In the genomic region with DNA sequence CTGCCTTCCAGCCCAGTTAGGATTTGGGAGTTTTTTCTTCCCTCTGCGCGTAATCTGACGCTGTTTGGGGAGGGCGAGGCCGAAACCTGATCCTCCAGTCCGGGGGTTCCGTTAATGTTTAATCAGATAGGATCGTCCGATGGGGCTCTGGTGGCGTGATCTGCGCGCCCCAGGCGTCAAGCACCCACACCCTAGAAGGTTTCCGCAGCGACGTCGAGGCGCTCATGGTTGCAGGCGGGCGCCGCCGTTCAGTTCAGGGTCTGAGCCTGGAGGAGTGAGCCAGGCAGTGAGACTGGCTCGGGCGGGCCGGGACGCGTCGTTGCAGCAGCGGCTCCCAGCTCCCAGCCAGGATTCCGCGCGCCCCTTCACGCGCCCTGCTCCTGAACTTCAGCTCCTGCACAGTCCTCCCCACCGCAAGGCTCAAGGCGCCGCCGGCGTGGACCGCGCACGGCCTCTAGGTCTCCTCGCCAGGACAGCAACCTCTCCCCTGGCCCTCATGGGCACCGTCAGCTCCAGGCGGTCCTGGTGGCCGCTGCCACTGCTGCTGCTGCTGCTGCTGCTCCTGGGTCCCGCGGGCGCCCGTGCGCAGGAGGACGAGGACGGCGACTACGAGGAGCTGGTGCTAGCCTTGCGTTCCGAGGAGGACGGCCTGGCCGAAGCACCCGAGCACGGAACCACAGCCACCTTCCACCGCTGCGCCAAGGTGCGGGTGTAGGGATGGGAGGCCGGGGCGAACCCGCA, we compare ENCODE assay signal across 8 cellular contexts. TPM values are rescaled to one million over a fixed set of nuclear protein-coding genes. Genes with fewer than 3 reads are reported as not detected.
A peak's percentile ranks its signal among the peaks of the same experiment; 100 is the strongest.
DNase-seq lines count a peak whose midpoint lies in the region; TF ChIP-seq lines count a peak whose summit lies in the region.

A gene (plus strand): TSS at position 207 of the 741 bp plus-strand sequence. CDS start 290 bp downstream, at position 497.

- H3K36me3 Mint-ChIP-seq in activated CD4-positive, alpha-beta memory T cell treated with anti-CD3 and anti-CD28 coated beads for 36 hours = no peaks in the 10 kb centered on the region

- DNase-seq in ascending aorta (ENCODE audit: low spot score in 2 of 2) (no peak), NCI-H187 (lab: John Stamatoyannopoulos, UW) (no peak), spleen (no peak)
- no peak for DNase-seq in activated effector memory CD4-positive, alpha-beta T cell treated with Interleukin-2 at 50 U/mL for 16 hours
- no peak for DNase-seq in activated CD4-positive, alpha-beta memory T cell treated with anti-CD3 and anti-CD28 coated beads for 36 hours

- H3K9me3 Mint-ChIP-seq in activated CD4-positive, alpha-beta memory T cell treated with anti-CD3 and anti-CD28 coated beads for 36 hours = no peaks in the 10 kb centered on the region

- no peak within 1 kb of the TSS for H3K4me3 Mint-ChIP-seq in activated CD4-positive, alpha-beta memory T cell treated with anti-CD3 and anti-CD28 coated beads for 36 hours

- WGBS in spleen, 5 donors = 2 to 6% (median 4%) methylated on average over 16 to 67 of the region's 67 CpGs

- no peak for TF ChIP-seq POLR2A in spleen (IDR thresholded peaks at IDR 0.05)

- peaks cover 41% of the 10 kb centered on the region; the same call in 1 of the 2 replicates for H3K27me3 ChIP-seq in HUES6 (ENCODE audit: control insufficient read depth, insufficient read depth, low read length)
- H3K27me3 ChIP-seq in ascending aorta = no peaks in the 10 kb centered on the region
- H3K27me3 ChIP-seq in iPS-20b (ENCODE audit: insufficient read depth, low read length) = peaks cover 50% of the 10 kb centered on the region
- peaks cover 50 to 61% (median 57%) of the 10 kb centered on the region in 3 donors for H3K27me3 ChIP-seq in skeletal muscle tissue (ENCODE audit: control insufficient read depth in 3 of 3, insufficient read depth in 3 of 3, low read length in 3 of 3)
- peaks cover 0 to 78% (median 22%) of the 10 kb centered on the region in 7 donors for H3K27me3 ChIP-seq in spleen (replicated peaks in 1 of 7)

- H3K9ac ChIP-seq in HUES6 (ENCODE audit: low read length) = peak within 1 kb of the TSS; percentile 64
- H3K9ac ChIP-seq in iPS-20b (ENCODE audit: low read depth, low read length) = peak within 1 kb of the TSS; percentile 29; the same call in 1 of the 2 replicates
- H3K9ac ChIP-seq in skeletal muscle tissue (ENCODE audit: low read depth in 1 of 3, low read length in 3 of 3) = peak within 1 kb of the TSS in 1 of 3 donors; percentile 45

- TF ChIP-seq CTCF in ascending aorta (IDR thresholded peaks at IDR 0.05) (no peak), spleen (IDR thresholded peaks at IDR 0.05 in 8 of 11, conservative IDR thresholded peaks at IDR 0.05 in 3 of 11) (no peak)

- H3K4me1 Mint-ChIP-seq in activated CD4-positive, alpha-beta memory T cell treated with anti-CD3 and anti-CD28 coated beads for 36 hours (ENCODE audit: low read depth) = peaks cover 3% of the 10 kb centered on the region

- intact Hi-C loops in ascending aorta (cut with DNase I) (no loop called here), spleen (cut with DNase I; ENCODE audit: low total_unique reads) (no loop called here)
- intact Hi-C loops in activated CD4-positive, alpha-beta memory T cell treated with anti-CD3 and anti-CD28 coated beads for 36 hours (cut with micrococcal nuclease) = no loop called here

- peaks cover 36% of the 10 kb centered on the region for H3K4me1 ChIP-seq in HUES6 (ENCODE audit: control insufficient read depth, insufficient read depth, low read length)
- H3K4me1 ChIP-seq in ascending aorta = peaks cover 0 to 6% of the 10 kb centered on the region in 2 donors
- peaks cover 7% of the 10 kb centered on the region for H3K4me1 ChIP-seq in iPS-20b (ENCODE audit: insufficient read depth, low read length)
- H3K4me1 ChIP-seq in skeletal muscle tissue (ENCODE audit: control insufficient read depth in 3 of 3, insufficient read depth in 3 of 3, low read length in 3 of 3) = peaks cover 7 to 14% (median 9%) of the 10 kb centered on the region in 3 donors
- H3K4me1 ChIP-seq in spleen = peaks cover 0 to 40% (median 13%) of the 10 kb centered on the region in 6 donors

- no peak within 1 kb of the TSS for H3K27ac ChIP-seq in HUES6 (ENCODE audit: low read depth, low read length)
- H3K27ac ChIP-seq in ascending aorta = no peak within 1 kb of the TSS
- H3K27ac ChIP-seq in iPS-20b (ENCODE audit: low read length) = no peak within 1 kb of the TSS
- no peak within 1 kb of the TSS for H3K27ac ChIP-seq in skeletal muscle tissue (ENCODE audit: low read depth, low read length)
- H3K27ac ChIP-seq in spleen = peak within 1 kb of the TSS in 1 of 8 donors; percentile 72

- H3K36me3 ChIP-seq in HUES6 (ENCODE audit: control insufficient read depth, insufficient read depth, low read length) = peaks cover 30% of the 10 kb centered on the region
- H3K36me3 ChIP-seq in ascending aorta = no peaks in the 10 kb centered on the region
- H3K36me3 ChIP-seq in iPS-20b (ENCODE audit: insufficient read depth, low read depth, low read length) = peaks cover 1% of the 10 kb centered on the region; the same call in 1 of the 2 replicates
- no peaks in the 10 kb centered on the region for H3K36me3 ChIP-seq in skeletal muscle tissue (ENCODE audit: control insufficient read depth in 3 of 3, insufficient read depth in 3 of 3, low read length in 3 of 3)
- H3K36me3 ChIP-seq in spleen = peaks cover 0 to 5% (median 0%) of the 10 kb centered on the region in 6 donors

- H3K9me3 ChIP-seq in HUES6 (ENCODE audit: control insufficient read depth, insufficient read depth, low read depth, low read length) (no peaks in the 10 kb centered on the region), ascending aorta (no peaks in the 10 kb centered on the region), iPS-20b (ENCODE audit: insufficient read depth, low read depth, low read length) (no peaks in the 10 kb centered on the region), skeletal muscle tissue (ENCODE audit: control insufficient read depth in 3 of 3, low read length in 3 of 3) (no peaks in the 10 kb centered on the region), spleen (no peaks in the 10 kb centered on the region)

- peaks cover 45% of the 10 kb centered on the region for H3K27me3 Mint-ChIP-seq in activated CD4-positive, alpha-beta memory T cell treated with anti-CD3 and anti-CD28 coated beads for 36 hours

- CTCF ChIA-PET in activated CD4-positive, alpha-beta memory T cell treated with anti-CD3 and anti-CD28 coated beads for 36 hours (lab: Charles Lee) = interaction anchor here (0.8 kb wide), 1 partner anchor 23 kb away, joined by 3 read pairs; no protein-coding TSS in a partner anchor

- POLR2A ChIA-PET in activated CD4-positive, alpha-beta memory T cell treated with anti-CD3 and anti-CD28 coated beads for 36 hours (lab: Charles Lee) = no interaction called here

- H3K27ac Mint-ChIP-seq in activated CD4-positive, alpha-beta memory T cell treated with anti-CD3 and anti-CD28 coated beads for 36 hours = no peak within 1 kb of the TSS

- H3K4me3 ChIP-seq in HUES6 (ENCODE audit: low read depth, low read length) (peak within 1 kb of the TSS; percentile 69), ascending aorta (peak within 1 kb of the TSS; percentile 9 to 58), iPS-20b (ENCODE audit: low read length) (peak within 1 kb of the TSS; percentile 71; the same call in 1 of the 2 replicates), skeletal muscle tissue (ENCODE audit: low read length in 3 of 3) (peak within 1 kb of the TSS; percentile 3 to 52 (median 51)), spleen (peak within 1 kb of the TSS in 4 of 8 donors; percentile 19 to 38 (median 33))

RNA-seq across cellular contexts. Expression of the gene that starts here (rescaled TPM):
- total RNA-seq in ascending aorta = not detected
- total RNA-seq in skeletal muscle tissue = 3.1 TPM
- total RNA-seq in spleen = under 1 TPM in 5 of 7 donors, not detected in 2; 0.10 to 0.85 (median 0.18) TPM
- polyA plus RNA-seq in spleen = under 1 TPM in 2 of 3 donors, not detected in 1; 0.03 to 0.26 TPM
- total RNA-seq in activated CD4-positive, alpha-beta memory T cell treated with anti-CD3 and anti-CD28 coated beads for 36 hours = not detected
